In genomic region chr22:37442537-37442936, GRCh38 we compare ENCODE assay signal across 12 cellular contexts. TPM values are rescaled to one million over a fixed set of nuclear protein-coding genes. Genes with fewer than 3 reads are reported as not detected.
DNase-seq lines count a peak whose midpoint lies in the region; ATAC-seq and TF ChIP-seq lines count a peak whose summit lies in the region.
"Had no signal": no experiment of that assay in that cellular context is flagged by ENCODE, and none has a peak within 500 bp of the region (broad histone marks: within the 10 kb centered on the region; RNA-seq: fewer than 3 reads in every experiment).

No MANE protein-coding gene starts in this region.

- POLR2A ChIA-PET in activated CD4-positive, alpha-beta T cell treated with anti-CD3 and anti-CD28 coated beads, Interleukin-2, amount 10 ng/mL, durations not matched to agents 7 days and 5 days (lab: Charles Lee) = interaction anchor here (0.7 kb wide), 1 partner anchor 159 kb away, joined by 3 read pairs; no protein-coding TSS in a partner anchor

- no peak overlapping the region for H3K27ac ChIP-seq in H9 (ENCODE audit: insufficient read length, low read depth, low read length)
- H3K27ac ChIP-seq: sigmoid colon, WERI-Rb-1 had no signal

- H3K79me1 ChIP-seq in H9 (ENCODE audit: insufficient read depth, low read depth, low read length, poor library complexity, severe bottlenecking) = no peaks in the 10 kb centered on the region

- no peak overlapping the region for H3K14ac ChIP-seq in H9 (ENCODE audit: insufficient read depth, low read length)

- no peaks in the 10 kb centered on the region for H3K23me2 ChIP-seq in H9 (ENCODE audit: insufficient read length, low read depth, low read length, poor library complexity, severe bottlenecking)

- no peak overlapping the region for H4K91ac ChIP-seq in H9 (ENCODE audit: insufficient read length, low read depth, low read length)

- H3K23ac ChIP-seq in H9 (ENCODE audit: insufficient read length, low read depth, low read length) = no peak overlapping the region

- H2BK12ac ChIP-seq in H9 (ENCODE audit: insufficient read length, low read depth, low read length) = no peak overlapping the region

- no peaks in the 10 kb centered on the region for H4K20me1 ChIP-seq in H9 (ENCODE audit: control insufficient read depth, insufficient read depth, insufficient read length)

- no peak overlapping the region for H2BK15ac ChIP-seq in H9 (ENCODE audit: low read depth, low read length)

- H2BK20ac ChIP-seq in H9 (ENCODE audit: low read depth, low read length, poor library complexity, severe bottlenecking) = no peak overlapping the region

- in situ Hi-C loops in SK-MEL-5 (cut with HindIII; ENCODE audit: low pct_unique_long_range_greater_than_20kb, low sequenced_read_pairs) = no loop called here

- no peak overlapping the region for H2BK5ac ChIP-seq in H9 (ENCODE audit: insufficient read length, low read length)

- H3K18ac ChIP-seq in H9 (ENCODE audit: insufficient read length, low read depth, low read length) = no peak overlapping the region

- H3K9ac ChIP-seq in H9 (ENCODE audit: extremely low read depth, insufficient read length, low read length) = no peak overlapping the region

- no peaks in the 10 kb centered on the region for H3K9me3 ChIP-seq in H9 (ENCODE audit: control insufficient read depth, low read depth, low read length)
- H3K9me3 ChIP-seq: sigmoid colon had no signal

- no peak overlapping the region for H3T11ph ChIP-seq in H9 (ENCODE audit: low read length)

- H4K8ac ChIP-seq in H9 (replicated peaks; ENCODE audit: insufficient read length, low read depth, low read length) = no peak overlapping the region

- H2AK5ac ChIP-seq in H9 (ENCODE audit: insufficient read length, low read length) = no peak overlapping the region

- no peak overlapping the region for H3K4ac ChIP-seq in H9 (ENCODE audit: low read depth, low read length)

- H3K4me1 ChIP-seq in H9 (ENCODE audit: insufficient read depth, low read length) = no peaks in the 10 kb centered on the region
- H3K4me1 ChIP-seq: sigmoid colon had no signal

- no peak for ATAC-seq in HG02970 (IDR thresholded peaks at IDR 0.05; ENCODE audit: low FRiP score, unreplicated experiment)

- H3K4me1 Mint-ChIP-seq in H9 = no peaks in the 10 kb centered on the region
- peaks cover 6% of the 10 kb centered on the region for H3K4me1 Mint-ChIP-seq in activated CD4-positive, alpha-beta T cell treated with anti-CD3 and anti-CD28 coated beads, Interleukin-2, amount 10 ng/mL, durations not matched to agents 7 days and 5 days

- DNase-seq in COLO829 (ENCODE audit: low spot score) (peak; percentile 56), HT1080 (ENCODE audit: low read depth) (peak; percentile 76), SK-MEL-5 (ENCODE audit: low read depth, low spot score) (peak; percentile 74), glomerular visceral epithelial cell (ENCODE audit: extremely low spot score) (peak; percentile 26), H9 (no peak), superior temporal gyrus (ENCODE audit: extremely low spot score) (no peak)
- DNase-seq in activated CD4-positive, alpha-beta T cell treated with anti-CD3 and anti-CD28 coated beads, Interleukin-2, amount 10 ng/mL, durations not matched to agents 7 days and 5 days = no peak
- DNase-seq: activated effector memory CD4-positive, alpha-beta T cell treated with Interleukin-2 at 50 U/mL for 16 hours; hypothalamus; sigmoid colon; WERI-Rb-1 had no signal

- H3K27me3 ChIP-seq in H9 (ENCODE audit: insufficient read depth, low read length) = no peaks in the 10 kb centered on the region

- TF ChIP-seq CTCF in H9 (conservative IDR thresholded peaks at IDR 0.05) = no peak

- H3K79me2 ChIP-seq in H9 (ENCODE audit: insufficient read depth, low read length) = no peaks in the 10 kb centered on the region

- no peak overlapping the region for H3K4me2 ChIP-seq in H9 (ENCODE audit: insufficient read depth, insufficient read length, low read length)

- H2BK120ac ChIP-seq in H9 (ENCODE audit: low read depth, low read length, poor library complexity, severe bottlenecking) = no peak overlapping the region

- peaks cover 5% of the 10 kb centered on the region in 2 experiments; a peak in 4 of 5 replicates for H3K9me3 Mint-ChIP-seq in H9
- H3K9me3 Mint-ChIP-seq in activated CD4-positive, alpha-beta T cell treated with anti-CD3 and anti-CD28 coated beads, Interleukin-2, amount 10 ng/mL, durations not matched to agents 7 days and 5 days = peaks cover 3% of the 10 kb centered on the region

- no CpG with 5 or more reads among the region's 2 CpGs for WGBS in H9 (ENCODE audit: extremely low coverage, insufficient read length, low lambda C conversion rate)

- H3K4me3 Mint-ChIP-seq in H9 = no peak overlapping the region
- H3K4me3 Mint-ChIP-seq in activated CD4-positive, alpha-beta T cell treated with anti-CD3 and anti-CD28 coated beads, Interleukin-2, amount 10 ng/mL, durations not matched to agents 7 days and 5 days = no peak overlapping the region

- H3K36me3 Mint-ChIP-seq in H9 (ENCODE audit: insufficient read depth in 1 of 3, low read depth in 3 of 3) = peaks cover 0 to 4% (median 3%) of the 10 kb centered on the region in 3 experiments; a peak in 1 of 7 replicates
- H3K36me3 Mint-ChIP-seq in activated CD4-positive, alpha-beta T cell treated with anti-CD3 and anti-CD28 coated beads, Interleukin-2, amount 10 ng/mL, durations not matched to agents 7 days and 5 days (ENCODE audit: low read depth) = no peaks in the 10 kb centered on the region

- CTCF ChIA-PET in activated CD4-positive, alpha-beta T cell treated with anti-CD3 and anti-CD28 coated beads, Interleukin-2, amount 10 ng/mL, durations not matched to agents 7 days and 5 days (lab: Charles Lee) = interaction anchor here (1.2 to 1.3 kb wide), 2 partner anchors 13 to 106 kb away, joined by 3 read pairs; no protein-coding TSS in a partner anchor

- H3K27ac Mint-ChIP-seq in H9 = no peak overlapping the region
- no peak overlapping the region for H3K27ac Mint-ChIP-seq in activated CD4-positive, alpha-beta T cell treated with anti-CD3 and anti-CD28 coated beads, Interleukin-2, amount 10 ng/mL, durations not matched to agents 7 days and 5 days

- H4K5ac ChIP-seq in H9 (ENCODE audit: insufficient read length, low read depth, low read length) = no peak overlapping the region

- peaks cover 43% of the 10 kb centered on the region for H3K27me3 Mint-ChIP-seq in H9 (ENCODE audit: low read depth)
- H3K27me3 Mint-ChIP-seq in activated CD4-positive, alpha-beta T cell treated with anti-CD3 and anti-CD28 coated beads, Interleukin-2, amount 10 ng/mL, durations not matched to agents 7 days and 5 days = peaks cover 11% of the 10 kb centered on the region

- H3K56ac ChIP-seq in H9 (ENCODE audit: insufficient read length, low read depth, low read length) = no peak overlapping the region

- no peak overlapping the region for H2AFZ ChIP-seq in H9 (ENCODE audit: low read length)

RNA-seq across cellular contexts. Expression of gene ELFN2, which starts 15.3 kb away (rescaled TPM):
- 5.7 and 7.0 TPM in 2 replicates for total RNA-seq in HT1080 (2014; rRNA removed; shearing (Covaris generic))
- polyA plus RNA-seq in HT1080 (2015; cell fraction: cytosol; rRNA removed) = 10.4 and 10.7 TPM in 2 replicates
- polyA plus RNA-seq in HT1080 (2015; cell fraction: nucleus; rRNA removed) = 19.1 and 20.2 TPM in 2 replicates
- 0.34 and 0.40 TPM in 2 replicates for total RNA-seq in SK-MEL-5 (2014; rRNA removed; shearing (Covaris generic))
- 0.25 and 0.47 TPM in 2 replicates for polyA plus RNA-seq in SK-MEL-5 (2015; cell fraction: cytosol; rRNA removed)
- polyA plus RNA-seq in SK-MEL-5 (2015; cell fraction: nucleus; rRNA removed) = 0.19 and 0.76 TPM in 2 replicates
- total RNA-seq in H9 (2021) = 0.64 and 0.70 TPM in 2 replicates
- total RNA-seq in activated CD4-positive, alpha-beta T cell treated with anti-CD3 and anti-CD28 coated beads, Interleukin-2, amount 10 ng/mL, durations not matched to agents 7 days and 5 days = under 1 TPM; 0.10 to 0.23 TPM

RNA-seq across cellular contexts. Expression of gene MFNG, which starts 43.6 kb away (rescaled TPM):
- total RNA-seq in HT1080 (2014; rRNA removed; shearing (Covaris generic)) = not detected in 2 replicates
- 0.05 and 0.08 TPM in 2 replicates for polyA plus RNA-seq in HT1080 (2015; cell fraction: cytosol; rRNA removed)
- 0.49 and 0.85 TPM in 2 replicates for polyA plus RNA-seq in HT1080 (2015; cell fraction: nucleus; rRNA removed)
- 0.37 TPM in 1 of 2 replicates, not detected in the other for total RNA-seq in SK-MEL-5 (2014; rRNA removed; shearing (Covaris generic))
- not detected in 2 replicates for polyA plus RNA-seq in SK-MEL-5 (2015; cell fraction: cytosol; rRNA removed)
- 1.6 TPM in 1 of 2 replicates, not detected in the other for polyA plus RNA-seq in SK-MEL-5 (2015; cell fraction: nucleus; rRNA removed)
- 2.0 and 3.3 TPM in 2 replicates for total RNA-seq in H9 (2021)
- total RNA-seq in activated CD4-positive, alpha-beta T cell treated with anti-CD3 and anti-CD28 coated beads, Interleukin-2, amount 10 ng/mL, durations not matched to agents 7 days and 5 days = 100 to 1,000 TPM; 218 to 219 TPM

Comparison
In these comparisons a context has a peak if more than half of its experiments do, and no peak if none do; other contexts are left out.
1. DNase-seq: peak in COLO829 (single experiment), HT1080 (single experiment), SK-MEL-5 (single experiment) and glomerular visceral epithelial cell (single experiment); none in H9 (single experiment), activated CD4-positive, alpha-beta T cell treated with anti-CD3 and anti-CD28 coated beads, Interleukin-2, amount 10 ng/mL, durations not matched to agents 7 days and 5 days (single experiment) and superior temporal gyrus (single experiment).
2. RNA of gene MFNG, which starts 43.6 kb away (total RNA-seq): 218 to 219 TPM in activated CD4-positive, alpha-beta T cell treated with anti-CD3 and anti-CD28 coated beads, Interleukin-2, amount 10 ng/mL, durations not matched to agents 7 days and 5 days; 2.0 to 3.3 TPM in H9, not detected in HT1080 and 0.37 TPM in SK-MEL-5; every median in the first group is over 10 times any median in the second.